In genomic region chr7:36659638-36660341, GRCh38 we compare ENCODE assay signal across 20 cellular contexts.
DNase-seq lines count a peak whose midpoint lies in the region; ATAC-seq, FAIRE-seq and TF ChIP-seq lines count a peak whose summit lies in the region.
"Had no signal": no experiment of that assay in that cellular context is flagged by ENCODE, and none has a peak within 500 bp of the region (broad histone marks: within the 10 kb centered on the region; RNA-seq: fewer than 3 reads in every experiment).

No MANE protein-coding gene starts in this region.

- no peak overlapping the region for H2BK15ac ChIP-seq in H1 (ENCODE audit: low read length)

- TF ChIP-seq POLR2A in H1 (IDR thresholded peaks at IDR 0.05; ENCODE audit: control extremely low read depth in 1 of 2, low read depth in 2 of 2, low read length in 2 of 2), result no peak

- H3K18ac ChIP-seq in H1 (ENCODE audit: extremely low read depth, low read length), result no peak overlapping the region; the same call in 1 of the 2 replicates

- H3K27me3 Mint-ChIP-seq in natural killer cell treated with Interleukin-12 subunit alpha and Interleukin-12 subunit beta and Interleukin-15 and Interleukin-18, amount 100 ng/mL, for 72 hours, result no peaks in the 10 kb centered on the region
- H3K27me3 Mint-ChIP-seq: activated naive CD8-positive, alpha-beta T cell treated with anti-CD3 and anti-CD28 coated beads for 36 hours had no signal

- peaks cover 74 to 86% of the 10 kb centered on the region in 2 donors for H3K4me1 Mint-ChIP-seq in natural killer cell treated with Interleukin-12 subunit alpha and Interleukin-12 subunit beta and Interleukin-15 and Interleukin-18, amount 100 ng/mL, for 72 hours (ENCODE audit: low read depth in 2 of 2)

- no peak overlapping the region for H3K14ac ChIP-seq in H1 (ENCODE audit: insufficient read length)

- no peak overlapping the region for H3K56ac ChIP-seq in H1 (replicated peaks; ENCODE audit: insufficient read length, low read depth, low read length)

- H2AK5ac ChIP-seq in H1 (ENCODE audit: low read depth, low read length), result no peak overlapping the region

- peak overlapping the region in 1 of 2 experiments; percentile 15; a peak in 1 of 4 replicates for H3K4me2 ChIP-seq in H1 (ENCODE audit: insufficient read depth in 1 of 2, low read depth in 2 of 2, low read length in 2 of 2)

- no peak for TF ChIP-seq RAD21 in H1 (IDR thresholded peaks at IDR 0.05 in 1 of 2, conservative IDR thresholded peaks at IDR 0.05 in 1 of 2; ENCODE audit: low read depth in 2 of 2, low read length in 2 of 2)

- peaks cover 52% of the 10 kb centered on the region for H3K36me3 Mint-ChIP-seq in natural killer cell treated with Interleukin-12 subunit alpha and Interleukin-12 subunit beta and Interleukin-15 and Interleukin-18, amount 100 ng/mL, for 72 hours

- ATAC-seq in natural killer cell treated with Interleukin-12 subunit alpha and Interleukin-12 subunit beta and Interleukin-15 and Interleukin-18, amount 100 ng/mL, for 72 hours, result no peak
- ATAC-seq in left colon, result no peak
- ATAC-seq: Right ventricle myocardium inferior had no signal

- H4K8ac ChIP-seq in H1 (ENCODE audit: extremely low read depth, insufficient read depth, low read length), result no peak overlapping the region

- H3K27ac Mint-ChIP-seq in natural killer cell treated with Interleukin-12 subunit alpha and Interleukin-12 subunit beta and Interleukin-15 and Interleukin-18, amount 100 ng/mL, for 72 hours, result peak overlapping the region; percentile 100
- H3K27ac Mint-ChIP-seq: activated naive CD8-positive, alpha-beta T cell treated with anti-CD3 and anti-CD28 coated beads for 36 hours had no signal

- TF ChIP-seq EP300 in H1 (IDR thresholded peaks at IDR 0.05; ENCODE audit: borderline replicate concordance in 1 of 2, low read depth in 2 of 2, low read length in 2 of 2), result no peak

- no peak overlapping the region for H3K4ac ChIP-seq in H1 (replicated peaks; ENCODE audit: insufficient read length, low read depth, low read length)

- H3K79me2 ChIP-seq in H1 (ENCODE audit: control insufficient read depth in 1 of 2, insufficient read depth in 2 of 2, low read length in 2 of 2), result no peaks in the 10 kb centered on the region

- no peaks in the 10 kb centered on the region for H3K79me1 ChIP-seq in H1 (ENCODE audit: low read depth, low read length)

- H3K27me3 ChIP-seq in left ventricle myocardium inferior (ENCODE audit: low read depth) (no peaks in the 10 kb centered on the region), right atrium auricular region (no peaks in the 10 kb centered on the region), H1 (replicated peaks in 1 of 4; ENCODE audit: control insufficient read depth in 3 of 4, extremely low read depth in 1 of 4, insufficient read depth in 3 of 4, low read length in 3 of 4) (no peaks in the 10 kb centered on the region; a peak in 1 of 7 replicates)
- H3K27me3 ChIP-seq: brain microvascular endothelial cell, heart left ventricle, MG63, tibial nerve had no signal

- FAIRE-seq in H1 (lab: Jason Lieb, UNC) (no peak), urothelium cell line (lab: Jason Lieb, UNC) (peak; percentile 62)
- FAIRE-seq: GM18507 had no signal

- peak overlapping the region; percentile 52; the same call in 1 of the 2 replicates for H2BK20ac ChIP-seq in H1 (ENCODE audit: low read length)

- CTCF ChIA-PET in H1 (lab: Charles Lee; ENCODE audit: partially characterized antibody), result interaction anchor here (1.3 to 4.3 kb wide), 5 partner anchors 11 to 187 kb away, joined by 3 to 30 read pairs (median 7); no protein-coding TSS in a partner anchor

- H3K4me1 ChIP-seq in left ventricle myocardium inferior (peaks cover 14% of the 10 kb centered on the region), right atrium auricular region (no peaks in the 10 kb centered on the region), H1 (replicated peaks in 1 of 4; ENCODE audit: control insufficient read depth in 3 of 4, insufficient read depth in 4 of 4, low read length in 3 of 4) (peaks cover 5 to 25% (median 21%) of the 10 kb centered on the region in 4 experiments; a peak in 6 of 7 replicates)

- H3K9ac ChIP-seq in H1 (replicated peaks in 1 of 4; ENCODE audit: extremely low read depth in 1 of 4, low read depth in 3 of 4, low read length in 3 of 4), result no peak overlapping the region

- H4K91ac ChIP-seq in H1 (replicated peaks; ENCODE audit: insufficient read length, low read length), result no peak overlapping the region

- POLR2A ChIA-PET in H1 (lab: Charles Lee; ENCODE audit: partially characterized antibody), result no interaction called here

- TF ChIP-seq CTCF in left ventricle myocardium inferior (IDR thresholded peaks at IDR 0.05; ENCODE audit: borderline replicate concordance) (no peak), right atrium auricular region (IDR thresholded peaks at IDR 0.05) (no peak), H1 (IDR thresholded peaks at IDR 0.05; ENCODE audit: control extremely low read depth in 1 of 3, insufficient read depth in 1 of 3, low read depth in 1 of 3, low read length in 3 of 3) (no peak)

- H3K27ac ChIP-seq in left ventricle myocardium inferior (replicated peaks) (peak overlapping the region; percentile 9), right atrium auricular region (no peak overlapping the region), H1 (ENCODE audit: low read depth, low read length) (no peak overlapping the region)

- H2AFZ ChIP-seq in H1 (ENCODE audit: low read length), result no peak overlapping the region

- 77% methylated on average over 10 of the region's 13 CpGs; no CpG with 5 or more reads in 1 of the 2 experiments for WGBS in H1 (ENCODE audit: extremely low coverage in 1 of 2, insufficient coverage in 1 of 2, insufficient read length in 1 of 2, insufficient replicate concordance in 2 of 2, low coverage in 1 of 2, low lambda C conversion rate in 2 of 2, missing lambda C conversion rate in 1 of 2), 2 experiments

- no peaks in the 10 kb centered on the region for H3K23me2 ChIP-seq in H1 (ENCODE audit: low read depth, low read length)

- H4K5ac ChIP-seq in H1 (ENCODE audit: insufficient read length, low read depth, low read length), result peak overlapping the region; percentile 57

- H4K20me1 ChIP-seq in H1 (replicated peaks in 1 of 2; ENCODE audit: control insufficient read depth in 1 of 2, insufficient read depth in 2 of 2, low read length in 2 of 2), result no peaks in the 10 kb centered on the region

- no peaks in the 10 kb centered on the region for H3K9me3 ChIP-seq in left ventricle myocardium inferior (replicated peaks)
- no peaks in the 10 kb centered on the region for H3K9me3 ChIP-seq in right atrium auricular region
- no peaks in the 10 kb centered on the region for H3K9me3 ChIP-seq in H1 (ENCODE audit: insufficient read depth in 2 of 2, low read depth in 1 of 2, low read length in 1 of 2)
- H3K9me3 ChIP-seq: heart left ventricle, MG63, tibial nerve had no signal

- no peak overlapping the region for H2BK5ac ChIP-seq in H1 (ENCODE audit: low read depth, low read length)

- H2BK120ac ChIP-seq in H1 (replicated peaks; ENCODE audit: low read depth, low read length), result no peak overlapping the region

- H3K4me3 ChIP-seq in left ventricle myocardium inferior (no peak overlapping the region), right atrium auricular region (no peak overlapping the region), H1 (ENCODE audit: extremely low read depth in 1 of 4, insufficient read depth in 2 of 4, low read depth in 3 of 4, low read length in 4 of 4) (no peak overlapping the region)
- H3K4me3 ChIP-seq: heart left ventricle, MG63, tibial nerve had no signal

- no peak overlapping the region for H3K4me3 Mint-ChIP-seq in natural killer cell treated with Interleukin-12 subunit alpha and Interleukin-12 subunit beta and Interleukin-15 and Interleukin-18, amount 100 ng/mL, for 72 hours
- H3K4me3 Mint-ChIP-seq: activated naive CD8-positive, alpha-beta T cell treated with anti-CD3 and anti-CD28 coated beads for 36 hours had no signal

- peaks cover 18% of the 10 kb centered on the region for H3K9me3 Mint-ChIP-seq in natural killer cell treated with Interleukin-12 subunit alpha and Interleukin-12 subunit beta and Interleukin-15 and Interleukin-18, amount 100 ng/mL, for 72 hours
- H3K9me3 Mint-ChIP-seq: activated naive CD8-positive, alpha-beta T cell treated with anti-CD3 and anti-CD28 coated beads for 36 hours had no signal

- H3K36me3 ChIP-seq in left ventricle myocardium inferior (no peaks in the 10 kb centered on the region), right atrium auricular region (no peaks in the 10 kb centered on the region), H1 (ENCODE audit: control insufficient read depth in 2 of 4, insufficient read depth in 4 of 4, low read length in 3 of 4) (no peaks in the 10 kb centered on the region)
- H3K36me3 ChIP-seq: brain microvascular endothelial cell, MG63, tibial nerve had no signal

- no peak for DNase-seq in left ventricle myocardium inferior
- DNase-seq in right atrium auricular region (ENCODE audit: low spot score), result no peak
- no peak for DNase-seq in H1 (ENCODE audit: low read depth in 1 of 2, low spot score in 2 of 2)
- DNase-seq in natural killer cell treated with Interleukin-12 subunit alpha and Interleukin-12 subunit beta and Interleukin-15 and Interleukin-18, amount 100 ng/mL, for 72 hours (ENCODE audit: low spot score), result no peak
- DNase-seq in urothelium cell line (ENCODE audit: low spot score), result no peak
- no peak for DNase-seq in left colon
- no peak for DNase-seq in islet precursor cell
- DNase-seq in activated T-cell treated with anti-CD3 and anti-CD28 coated beads for 4 hours, result no peak
- DNase-seq: 8988T; activated CD4-positive, alpha-beta T cell treated with anti-CD3 and anti-CD28 coated beads, Interleukin-2, amount 50 U/mL, for 4 hours; activated naive CD8-positive, alpha-beta T cell treated with anti-CD3 and anti-CD28 coated beads for 36 hours; heart left ventricle; NCI-H1694 treated with DMSO at 0.1 percent for 48 hours; posterior cingulate gyrus; stimulated activated naive CD4-positive, alpha-beta T cell had no signal

- 0 out of 2 replicates have a peak overlapping the region, but pooled peaks have one; percentile 6 for H2BK12ac ChIP-seq in H1 (ENCODE audit: low read depth, low read length)

- intact Hi-C loops in left ventricle myocardium inferior (cut with micrococcal nuclease) (no loop called here), left colon (cut with DNase I, micrococcal nuclease) (no loop called here)

- no peak overlapping the region for H3K23ac ChIP-seq in H1 (ENCODE audit: insufficient read length)

TF ChIP-seq in H1, 55 proteins besides CTCF, POLR2A, EP300 and RAD21:
- TF ChIP-seq GTF2F1 (IDR thresholded peaks at IDR 0.05; ENCODE audit: borderline replicate concordance, low read depth, low read length), result no peak
- no peak for TF ChIP-seq RXRA (IDR thresholded peaks at IDR 0.05; ENCODE audit: insufficient read depth, low read depth, low read length)
- TF ChIP-seq KDM4A (IDR thresholded peaks at IDR 0.05; ENCODE audit: low read depth, low read length, severe bottlenecking), result no peak
TF ChIP-seq in H1: peak in this region for 0.
